In the genomic region with DNA sequence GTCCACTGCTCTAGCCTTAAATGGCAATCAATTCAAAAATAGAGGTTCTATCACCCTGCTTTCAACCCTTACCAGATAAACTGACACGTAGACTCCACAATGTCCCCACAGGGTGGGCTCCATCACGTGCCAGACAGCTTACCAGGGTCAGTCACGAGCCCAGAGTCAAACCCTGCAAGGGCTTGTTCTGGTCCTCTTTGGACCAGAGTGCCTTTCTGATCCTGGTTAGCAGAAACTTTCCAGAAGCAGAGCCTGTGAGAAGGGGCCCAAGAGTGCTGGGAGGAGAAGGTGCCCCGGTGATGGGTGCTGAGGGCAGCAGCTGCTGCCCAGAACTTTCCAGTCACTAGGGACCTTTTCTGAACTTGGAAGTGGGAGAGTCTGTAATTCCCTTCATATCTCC, we compare ENCODE assay signal across 12 cellular contexts. TPM values are rescaled to one million over a fixed set of nuclear protein-coding genes. Genes with fewer than 3 reads are reported as not detected.
DNase-seq lines count a peak whose midpoint lies in the region; ATAC-seq and TF ChIP-seq lines count a peak whose summit lies in the region.
"Had no signal": no experiment of that assay in that cellular context is flagged by ENCODE, and none has a peak within 500 bp of the region (broad histone marks: within the 10 kb centered on the region; RNA-seq: fewer than 3 reads in every experiment).

No MANE protein-coding gene starts in this region.

- peak overlapping the region; percentile 66 for H3K27ac ChIP-seq in CD8-positive, alpha-beta T cell (ENCODE audit: low read depth, low read length)
- H3K27ac ChIP-seq: GM23248 had no signal

- peaks cover 21% of the 10 kb centered on the region for H3K36me3 ChIP-seq in CD8-positive, alpha-beta T cell (ENCODE audit: insufficient read depth, low read length)

- peaks cover 44% of the 10 kb centered on the region for H3K36me3 Mint-ChIP-seq in CD8-positive, alpha-beta T cell
- H3K36me3 Mint-ChIP-seq in activated T-helper 2 cell treated with anti-CD3 and anti-CD28 coated beads, Interferon-gamma antibody, Interleukin-2, Interleukin-4, amounts not matched to agents 10 μg/mL and 5 μg/mL and 100 μg/mL, durations not matched to agents 14 hours and 24 hours and 36 hours (ENCODE audit: low read depth), result peaks cover 47% of the 10 kb centered on the region
- H3K36me3 Mint-ChIP-seq in natural killer cell treated with Interleukin-12 subunit alpha and Interleukin-12 subunit beta and Interleukin-15 and Interleukin-18, amount 100 ng/mL, for 72 hours, result peaks cover 36% of the 10 kb centered on the region

- peak overlapping the region; percentile 95 for H3K4me3 Mint-ChIP-seq in CD8-positive, alpha-beta T cell
- H3K4me3 Mint-ChIP-seq in activated T-helper 2 cell treated with anti-CD3 and anti-CD28 coated beads, Interferon-gamma antibody, Interleukin-2, Interleukin-4, amounts not matched to agents 10 μg/mL and 5 μg/mL and 100 μg/mL, durations not matched to agents 14 hours and 24 hours and 36 hours (ENCODE audit: low read depth), result peak overlapping the region; percentile 91
- H3K4me3 Mint-ChIP-seq in natural killer cell treated with Interleukin-12 subunit alpha and Interleukin-12 subunit beta and Interleukin-15 and Interleukin-18, amount 100 ng/mL, for 72 hours, result peak overlapping the region; percentile 98

- H3K4me3 ChIP-seq in CD8-positive, alpha-beta T cell (ENCODE audit: low read depth, low read length), result peak overlapping the region; percentile 83
- H3K4me3 ChIP-seq: GM23248 had no signal

- H3K27ac Mint-ChIP-seq in CD8-positive, alpha-beta T cell, result peak overlapping the region; percentile 97
- peak overlapping the region; percentile 91 for H3K27ac Mint-ChIP-seq in activated T-helper 2 cell treated with anti-CD3 and anti-CD28 coated beads, Interferon-gamma antibody, Interleukin-2, Interleukin-4, amounts not matched to agents 10 μg/mL and 5 μg/mL and 100 μg/mL, durations not matched to agents 14 hours and 24 hours and 36 hours
- peak overlapping the region; percentile 97 to 98 for H3K27ac Mint-ChIP-seq in natural killer cell treated with Interleukin-12 subunit alpha and Interleukin-12 subunit beta and Interleukin-15 and Interleukin-18, amount 100 ng/mL, for 72 hours
- H3K27ac Mint-ChIP-seq: activated B cell treated with CpG ODN at 0.5 μM for 24 hours, progenitor cell of endocrine pancreas had no signal

- intact Hi-C loops in CD8-positive, alpha-beta T cell (cut with DNase I, micrococcal nuclease), result loop anchor here (1.0 to 5.0 kb wide), 7 partner anchors 21 to 370 kb away; a partner anchor contains a TSS
- intact Hi-C loops in activated T-helper 2 cell treated with anti-CD3 and anti-CD28 coated beads, Interferon-gamma antibody, Interleukin-2, Interleukin-4, amounts not matched to agents 10 μg/mL and 5 μg/mL and 100 μg/mL, durations not matched to agents 14 hours and 24 hours and 36 hours (cut with micrococcal nuclease), result loop anchor here (1.0 to 10.0 kb wide), 4 partner anchors 21 to 862 kb away; a partner anchor contains a TSS

- DNase-seq in CD8-positive, alpha-beta T cell, result peak in 1 of 7 experiments; percentile 69
- no peak for DNase-seq in activated T-helper 2 cell treated with anti-CD3 and anti-CD28 coated beads, Interferon-gamma antibody, Interleukin-2, Interleukin-4, amounts not matched to agents 10 μg/mL and 5 μg/mL and 100 μg/mL, durations not matched to agents 14 hours and 24 hours and 36 hours (ENCODE audit: low spot score)
- DNase-seq in natural killer cell treated with Interleukin-12 subunit alpha and Interleukin-12 subunit beta and Interleukin-15 and Interleukin-18, amount 100 ng/mL, for 72 hours (ENCODE audit: low spot score), result no peak
- no peak for DNase-seq in effector CD8-positive, alpha-beta T cell (lab: John Stamatoyannopoulos, UW)
- DNase-seq in HT-29 (ENCODE audit: low spot score), result no peak
- DNase-seq in GF-D8 (lab: John Stamatoyannopoulos, UW), result no peak
- no peak for DNase-seq in hippocampal formation (lab: John Stamatoyannopoulos, UW)
- DNase-seq: activated B cell treated with CpG ODN at 0.5 μM for 24 hours, GM23248 had no signal

- TF ChIP-seq CTCF in CD8-positive, alpha-beta T cell (IDR thresholded peaks at IDR 0.05), result no peak

- H3K27me3 ChIP-seq in CD8-positive, alpha-beta T cell (ENCODE audit: insufficient read depth, low read length), result no peaks in the 10 kb centered on the region

- CTCF ChIA-PET in CD8-positive, alpha-beta T cell (lab: Charles Lee), result interaction anchor here (0.7 to 3.3 kb wide), 6 partner anchors 10 to 316 kb away, joined by 3 to 14 read pairs (median 4); a partner anchor contains a TSS

- no peaks in the 10 kb centered on the region for H3K27me3 Mint-ChIP-seq in CD8-positive, alpha-beta T cell (ENCODE audit: low read depth)
- H3K27me3 Mint-ChIP-seq in activated T-helper 2 cell treated with anti-CD3 and anti-CD28 coated beads, Interferon-gamma antibody, Interleukin-2, Interleukin-4, amounts not matched to agents 10 μg/mL and 5 μg/mL and 100 μg/mL, durations not matched to agents 14 hours and 24 hours and 36 hours (ENCODE audit: low read depth), result no peaks in the 10 kb centered on the region
- no peaks in the 10 kb centered on the region for H3K27me3 Mint-ChIP-seq in natural killer cell treated with Interleukin-12 subunit alpha and Interleukin-12 subunit beta and Interleukin-15 and Interleukin-18, amount 100 ng/mL, for 72 hours

- H3K9me3 ChIP-seq in CD8-positive, alpha-beta T cell (ENCODE audit: low read length), result no peaks in the 10 kb centered on the region

- peaks cover 66% of the 10 kb centered on the region for H3K4me1 ChIP-seq in CD8-positive, alpha-beta T cell (ENCODE audit: insufficient read depth, low read length)

- POLR2A ChIA-PET in CD8-positive, alpha-beta T cell (lab: Charles Lee), result interaction anchor here (0.9 to 5.6 kb wide), 15 partner anchors 11 to 285 kb away, joined by 3 to 71 read pairs (median 20); a partner anchor contains a TSS

- H3K9me3 Mint-ChIP-seq in CD8-positive, alpha-beta T cell, result no peaks in the 10 kb centered on the region
- H3K9me3 Mint-ChIP-seq in activated T-helper 2 cell treated with anti-CD3 and anti-CD28 coated beads, Interferon-gamma antibody, Interleukin-2, Interleukin-4, amounts not matched to agents 10 μg/mL and 5 μg/mL and 100 μg/mL, durations not matched to agents 14 hours and 24 hours and 36 hours, result peaks cover 13% of the 10 kb centered on the region
- H3K9me3 Mint-ChIP-seq in natural killer cell treated with Interleukin-12 subunit alpha and Interleukin-12 subunit beta and Interleukin-15 and Interleukin-18, amount 100 ng/mL, for 72 hours, result peaks cover 7% of the 10 kb centered on the region
- H3K9me3 Mint-ChIP-seq: activated B cell treated with CpG ODN at 0.5 μM for 24 hours had no signal

- ATAC-seq in CD8-positive, alpha-beta T cell, result peak; percentile 5
- ATAC-seq in GM19452 (IDR thresholded peaks at IDR 0.05; ENCODE audit: unreplicated experiment), result peak; percentile 23
- peak in 1 of 2 donors; percentile 0 for ATAC-seq in natural killer cell treated with Interleukin-12 subunit alpha and Interleukin-12 subunit beta and Interleukin-15 and Interleukin-18, amount 100 ng/mL, for 72 hours

- peaks cover 74% of the 10 kb centered on the region for H3K4me1 Mint-ChIP-seq in CD8-positive, alpha-beta T cell (ENCODE audit: low read depth)
- peaks cover 78% of the 10 kb centered on the region for H3K4me1 Mint-ChIP-seq in activated T-helper 2 cell treated with anti-CD3 and anti-CD28 coated beads, Interferon-gamma antibody, Interleukin-2, Interleukin-4, amounts not matched to agents 10 μg/mL and 5 μg/mL and 100 μg/mL, durations not matched to agents 14 hours and 24 hours and 36 hours (ENCODE audit: low read depth)
- H3K4me1 Mint-ChIP-seq in natural killer cell treated with Interleukin-12 subunit alpha and Interleukin-12 subunit beta and Interleukin-15 and Interleukin-18, amount 100 ng/mL, for 72 hours (ENCODE audit: low read depth in 2 of 2), result peaks cover 68 to 80% of the 10 kb centered on the region in 2 donors

RNA-seq across cellular contexts. Expression of a gene that starts 0.4 kb away (rescaled TPM):
- total RNA-seq in CD8-positive, alpha-beta T cell, result 10 to 100 TPM; 23.5 to 24.1 TPM
- total RNA-seq in activated T-helper 2 cell treated with anti-CD3 and anti-CD28 coated beads, Interferon-gamma antibody, Interleukin-2, Interleukin-4, amounts not matched to agents 10 μg/mL and 5 μg/mL and 100 μg/mL, durations not matched to agents 14 hours and 24 hours and 36 hours, result 42.9 and 46.7 TPM in 2 replicates
- total RNA-seq in natural killer cell treated with Interleukin-12 subunit alpha and Interleukin-12 subunit beta and Interleukin-15 and Interleukin-18, amount 100 ng/mL, for 72 hours, result 100 to 1,000 TPM in 1 of 2 donors, 10 to 100 TPM in 1; 75.5 to 136 TPM
- total RNA-seq in HT-29 (2014; rRNA removed; shearing (Covaris generic)), result not detected in 2 replicates
- total RNA-seq: chondrocyte, GM23248, progenitor cell of endocrine pancreas had no signal

RNA-seq across cellular contexts. Expression of a gene that starts 20.5 kb away (rescaled TPM):
- total RNA-seq in CD8-positive, alpha-beta T cell, result 1 to 10 TPM; 6.1 to 6.2 TPM
- 3.9 and 4.5 TPM in 2 replicates for total RNA-seq in activated T-helper 2 cell treated with anti-CD3 and anti-CD28 coated beads, Interferon-gamma antibody, Interleukin-2, Interleukin-4, amounts not matched to agents 10 μg/mL and 5 μg/mL and 100 μg/mL, durations not matched to agents 14 hours and 24 hours and 36 hours
- total RNA-seq in natural killer cell treated with Interleukin-12 subunit alpha and Interleukin-12 subunit beta and Interleukin-15 and Interleukin-18, amount 100 ng/mL, for 72 hours, result 1 to 10 TPM; 6.6 to 8.8 TPM
- not detected in 2 replicates for total RNA-seq in HT-29 (2014; rRNA removed; shearing (Covaris generic))
- total RNA-seq: chondrocyte, GM23248, progenitor cell of endocrine pancreas had no signal

RNA-seq across cellular contexts. Expression of a gene that starts 51.4 kb away (rescaled TPM):
- 10 to 100 TPM; 58.4 to 58.8 TPM for total RNA-seq in CD8-positive, alpha-beta T cell
- total RNA-seq in activated T-helper 2 cell treated with anti-CD3 and anti-CD28 coated beads, Interferon-gamma antibody, Interleukin-2, Interleukin-4, amounts not matched to agents 10 μg/mL and 5 μg/mL and 100 μg/mL, durations not matched to agents 14 hours and 24 hours and 36 hours, result 29.3 and 30.5 TPM in 2 replicates
- total RNA-seq in natural killer cell treated with Interleukin-12 subunit alpha and Interleukin-12 subunit beta and Interleukin-15 and Interleukin-18, amount 100 ng/mL, for 72 hours, result 10 to 100 TPM; 26.1 to 39.2 TPM
- total RNA-seq in HT-29 (2014; rRNA removed; shearing (Covaris generic)), result not detected in 2 replicates
- total RNA-seq: chondrocyte, GM23248, progenitor cell of endocrine pancreas had no signal

Comparison
In these comparisons a context has a peak if more than half of its experiments do, and no peak if none do; other contexts are left out.
1. RNA of a gene that starts 0.4 kb away (total RNA-seq): 75.5 to 136 TPM in natural killer cell treated with Interleukin-12 subunit alpha and Interleukin-12 subunit beta and Interleukin-15 and Interleukin-18, amount 100 ng/mL, for 72 hours, 42.9 to 46.7 TPM in activated T-helper 2 cell treated with anti-CD3 and anti-CD28 coated beads, Interferon-gamma antibody, Interleukin-2, Interleukin-4, amounts not matched to agents 10 μg/mL and 5 μg/mL and 100 μg/mL, durations not matched to agents 14 hours and 24 hours and 36 hours and 23.5 to 24.1 TPM in CD8-positive, alpha-beta T cell; not detected in HT-29; every median in the first group is over 10 times any median in the second.
2. RNA of a gene that starts 51.4 kb away (total RNA-seq): 58.4 to 58.8 TPM in CD8-positive, alpha-beta T cell, 26.1 to 39.2 TPM in natural killer cell treated with Interleukin-12 subunit alpha and Interleukin-12 subunit beta and Interleukin-15 and Interleukin-18, amount 100 ng/mL, for 72 hours and 29.3 to 30.5 TPM in activated T-helper 2 cell treated with anti-CD3 and anti-CD28 coated beads, Interferon-gamma antibody, Interleukin-2, Interleukin-4, amounts not matched to agents 10 μg/mL and 5 μg/mL and 100 μg/mL, durations not matched to agents 14 hours and 24 hours and 36 hours; not detected in HT-29; every median in the first group is over 10 times any median in the second.
3. Peak in every context shown above with its lines, with median percentiles within 50 percentile points of each other: H3K27ac Mint-ChIP-seq and H3K4me3 Mint-ChIP-seq.